ENCODE assay signal across 13 cellular contexts in genomic region chr9:114370251-114370984, GRCh38. TPM values are rescaled to one million over a fixed set of nuclear protein-coding genes. Genes with fewer than 3 reads are reported as not detected.
DNase-seq lines count a peak whose midpoint lies in the region; ATAC-seq lines count a peak whose summit lies in the region.
"Had no signal": no experiment of that assay in that cellular context is flagged by ENCODE, and none has a peak within 500 bp of the region (broad histone marks: within the 10 kb centered on the region; RNA-seq: fewer than 3 reads in every experiment).

No MANE protein-coding gene starts in this region.

- H3K4me1 ChIP-seq in BLaER1 (peaks cover 96% of the 10 kb centered on the region), HUES6 (ENCODE audit: control insufficient read depth, insufficient read depth, low read length) (peaks cover 45% of the 10 kb centered on the region)

- H3K27ac ChIP-seq in BLaER1 (peak overlapping the region; percentile 100), HUES6 (ENCODE audit: low read depth, low read length) (peak overlapping the region; percentile 52)
- H3K27ac ChIP-seq: right atrium auricular region had no signal

- H3K36me3 ChIP-seq in BLaER1 (peaks cover 50% of the 10 kb centered on the region), HUES6 (ENCODE audit: control insufficient read depth, insufficient read depth, low read length) (peaks cover 15% of the 10 kb centered on the region)

- H3K27ac Mint-ChIP-seq in activated naive CD4-positive, alpha-beta T cell treated with anti-CD3 and anti-CD28 coated beads, Interleukin-2, amount 50 U/mL, for 72 hours = peak overlapping the region; percentile 56 to 84

- H3K9me3 Mint-ChIP-seq in activated naive CD4-positive, alpha-beta T cell treated with anti-CD3 and anti-CD28 coated beads, Interleukin-2, amount 50 U/mL, for 72 hours = peaks cover 0 to 5% of the 10 kb centered on the region in 2 donors

- H3K4me3 ChIP-seq in BLaER1 (peak overlapping the region; percentile 57), HUES6 (ENCODE audit: low read depth, low read length) (no peak overlapping the region; the same call in 1 of the 2 replicates)
- H3K4me3 ChIP-seq: right atrium auricular region had no signal

- H3K4me2 ChIP-seq in BLaER1 = peak overlapping the region; percentile 98

- no peak for ATAC-seq in activated naive CD4-positive, alpha-beta T cell treated with anti-CD3 and anti-CD28 coated beads, Interleukin-2, amount 50 U/mL, for 72 hours
- ATAC-seq in GM21717 (IDR thresholded peaks at IDR 0.05; ENCODE audit: unreplicated experiment) = no peak
- no peak for ATAC-seq in GM21576 (IDR thresholded peaks at IDR 0.05; ENCODE audit: unreplicated experiment)
- no peak for ATAC-seq in left colon

- H3K9me3 ChIP-seq in BLaER1 = no peaks in the 10 kb centered on the region
- no peaks in the 10 kb centered on the region for H3K9me3 ChIP-seq in HUES6 (ENCODE audit: control insufficient read depth, insufficient read depth, low read depth, low read length)
- H3K9me3 ChIP-seq: Caco-2, right atrium auricular region had no signal

- peaks cover 41 to 62% of the 10 kb centered on the region in 2 donors for H3K36me3 Mint-ChIP-seq in activated naive CD4-positive, alpha-beta T cell treated with anti-CD3 and anti-CD28 coated beads, Interleukin-2, amount 50 U/mL, for 72 hours

- H3K9ac ChIP-seq in BLaER1 (peak overlapping the region; percentile 93), HUES6 (ENCODE audit: low read length) (no peak overlapping the region)

- intact Hi-C loops in left colon (cut with DNase I, micrococcal nuclease) = no loop called here

- no peaks in the 10 kb centered on the region for H4K20me1 ChIP-seq in BLaER1

- no peaks in the 10 kb centered on the region for H3K27me3 ChIP-seq in BLaER1
- H3K27me3 ChIP-seq in HUES6 (ENCODE audit: control insufficient read depth, insufficient read depth, low read length) = no peaks in the 10 kb centered on the region
- H3K27me3 ChIP-seq: right atrium auricular region had no signal

- no peak for DNase-seq in activated naive CD4-positive, alpha-beta T cell treated with anti-CD3 and anti-CD28 coated beads, Interleukin-2, amount 50 U/mL, for 72 hours (ENCODE audit: low spot score in 2 of 2)
- DNase-seq in midbrain (lab: John Stamatoyannopoulos, UW) = peak; percentile 46
- DNase-seq in epidermal melanocyte (ENCODE audit: insufficient read length, low spot score) = no peak
- DNase-seq in left colon = no peak
- DNase-seq: activated T-cell treated with anti-CD3 and anti-CD28 coated beads for 4 hours, Caco-2, SHP77 treated with DMSO at 0.1 percent for 48 hours had no signal

RNA-seq across cellular contexts. Expression of gene AKNA, which starts 17.4 kb away (rescaled TPM):
- total RNA-seq in activated naive CD4-positive, alpha-beta T cell treated with anti-CD3 and anti-CD28 coated beads, Interleukin-2, amount 50 U/mL, for 72 hours = 100 to 1,000 TPM; 165 to 174 TPM
- total RNA-seq in left colon = 10 to 100 TPM; 32.4 to 35.9 TPM

RNA-seq across cellular contexts. Expression of gene ORM2, which starts 40.7 kb away (rescaled TPM):
- total RNA-seq in activated naive CD4-positive, alpha-beta T cell treated with anti-CD3 and anti-CD28 coated beads, Interleukin-2, amount 50 U/mL, for 72 hours = not detected
- total RNA-seq in left colon = not detected
- total RNA-seq: M059J, right atrium auricular region had no signal

RNA-seq across cellular contexts. Expression of gene ORM1, which starts 47.5 kb away (rescaled TPM):
- total RNA-seq in activated naive CD4-positive, alpha-beta T cell treated with anti-CD3 and anti-CD28 coated beads, Interleukin-2, amount 50 U/mL, for 72 hours = not detected
- total RNA-seq in left colon = not detected
- total RNA-seq: right atrium auricular region had no signal

Comparison
In these comparisons a context has a peak if more than half of its experiments do, and no peak if none do; other contexts are left out.
1. RNA of gene AKNA, which starts 17.4 kb away (total RNA-seq): 165 to 174 TPM in activated naive CD4-positive, alpha-beta T cell treated with anti-CD3 and anti-CD28 coated beads, Interleukin-2, amount 50 U/mL, for 72 hours; 32.4 to 35.9 TPM in left colon; every median in the first group is over 4 times any median in the second.